Comparison of ENCODE assay signal across 8 cellular contexts in the genomic region with DNA sequence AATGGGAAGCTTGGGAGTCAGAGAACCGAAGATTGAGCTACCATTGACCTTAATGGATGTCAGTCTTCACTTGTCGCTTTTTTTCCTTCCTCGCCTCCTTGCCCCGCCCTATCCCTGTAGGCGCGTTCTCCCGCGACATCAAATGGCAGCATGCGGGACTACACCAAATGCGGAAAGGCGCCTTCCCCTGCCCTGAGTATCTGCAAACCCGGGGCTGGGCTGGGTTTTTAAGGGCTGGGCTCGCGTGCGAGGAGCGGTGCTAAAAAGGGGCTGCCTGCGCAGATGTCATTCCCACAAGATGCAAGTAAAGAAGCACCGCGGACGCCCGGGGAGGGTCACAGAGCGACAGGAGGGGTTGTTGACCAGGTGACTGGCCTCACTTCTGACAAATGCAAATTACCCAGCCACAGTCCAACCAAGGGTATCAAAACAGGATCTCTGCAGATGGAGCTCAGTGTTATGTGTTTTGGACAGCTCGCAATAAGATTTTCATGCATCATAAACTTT. TPM values are rescaled to one million over a fixed set of nuclear protein-coding genes. Genes with fewer than 3 reads are reported as not detected.
DNase-seq lines count a peak whose midpoint lies in the region; ATAC-seq, FAIRE-seq and TF ChIP-seq lines count a peak whose summit lies in the region.

No MANE protein-coding gene starts in this region.

- in situ Hi-C loops in K562 (cut with MboI) = no loop called here

- peak overlapping the region; percentile 51 for H3K4me2 ChIP-seq in K562 (ENCODE audit: insufficient read depth, low read length)

- H3K4me1 ChIP-seq in K562 (replicated peaks in 1 of 2; ENCODE audit: control insufficient read depth in 2 of 2, insufficient read depth in 2 of 2, low read length in 2 of 2) = peaks cover 0 to 10% of the 10 kb centered on the region in 2 experiments; a peak in 2 of 5 replicates

- FAIRE-seq in K562 (lab: Jason Lieb, UNC) = peak; percentile 86

- H2AFZ ChIP-seq in K562 (ENCODE audit: low read depth, low read length) = peak overlapping the region; percentile 85

- POLR2A ChIA-PET in AG04449 (lab: Yijun Ruan, JAX) = no interaction called here
- POLR2A ChIA-PET in K562 (lab: Yijun Ruan, JAX) = no interaction called here

- no peaks in the 10 kb centered on the region for H3K9me1 ChIP-seq in K562 (ENCODE audit: control insufficient read depth, insufficient read depth, low read length)

- TF ChIP-seq EP300 in K562 (IDR thresholded peaks at IDR 0.05; ENCODE audit: low read length) = no peak

- no peak overlapping the region for H3K9ac ChIP-seq in K562 (ENCODE audit: insufficient read depth in 1 of 2, low read depth in 2 of 2, low read length in 2 of 2)

- WGBS in K562 (ENCODE audit: insufficient coverage, low coverage, missing lambda C conversion rate) = 3% methylated on average over 22 of the region's 23 CpGs

- intact Hi-C loops in K562 (cut with micrococcal nuclease) = loop anchor here (1.0 kb wide), 1 partner anchor 49 kb away; no protein-coding TSS in a partner anchor

- peak overlapping the region; percentile 39 for H3K4me3 ChIP-seq in AG04449 (ENCODE audit: low read depth, low read length)
- H3K4me3 ChIP-seq in K562 = no peak overlapping the region

- TF ChIP-seq CTCF in AG04449 (IDR thresholded peaks at IDR 0.05; ENCODE audit: insufficient read depth, low read length, missing control alignments) (peak; percentile 43), K562 (IDR thresholded peaks at IDR 0.05 in 2 of 3, conservative IDR thresholded peaks at IDR 0.05 in 1 of 3; ENCODE audit: insufficient read depth in 2 of 3, low read depth in 1 of 3, low read length in 3 of 3) (peak; percentile 50 to 59 (median 55); a peak in 4 of 6 replicates)

- TF ChIP-seq POLR2A in K562 (conservative IDR thresholded peaks at IDR 0.05) = no peak

- no peaks in the 10 kb centered on the region for H3K9me3 ChIP-seq in K562 (replicated peaks; ENCODE audit: control insufficient read depth, insufficient read depth, low read depth, low read length)

- no TSS peak for BruUV-seq in K562 (replicated peaks; lab: Mats Ljungman, UMichigan)

- H3K79me2 ChIP-seq in K562 (ENCODE audit: control insufficient read depth, insufficient read depth, low read length) = no peaks in the 10 kb centered on the region

- CTCF ChIA-PET in AG04449 (lab: Yijun Ruan, JAX) (interaction anchor here (1.0 to 2.8 kb wide), 3 partner anchors 33 to 56 kb away, joined by 3 to 10 read pairs (median 5); no protein-coding TSS in a partner anchor), K562 (lab: Yijun Ruan, JAX; ENCODE audit: low intra/inter-chr PET ratio) (interaction anchor here (0.6 kb wide), 2 partner anchors 36 to 1641 kb away, joined by 3 read pairs; no protein-coding TSS in a partner anchor)

- peaks cover 0 to 11% of the 10 kb centered on the region in 2 experiments; a peak in 3 of 5 replicates for H3K27me3 ChIP-seq in K562 (ENCODE audit: control insufficient read depth in 2 of 2, insufficient read depth in 2 of 2, low read length in 2 of 2)

- H4K20me1 ChIP-seq in K562 (replicated peaks; ENCODE audit: control insufficient read depth, insufficient read depth, low read length) = no peaks in the 10 kb centered on the region

- ATAC-seq in GM18907 (IDR thresholded peaks at IDR 0.05; ENCODE audit: unreplicated experiment) (peak; percentile 76), HG03135 (IDR thresholded peaks at IDR 0.05; ENCODE audit: unreplicated experiment) (peak; percentile 66), K562 (peak; percentile 99)

- TF ChIP-seq RAD21 in K562 (CRISPR knock-in tag; conservative IDR thresholded peaks at IDR 0.05 in 1 of 2, IDR thresholded peaks at IDR 0.05 in 1 of 2) = peak; percentile 24 to 49; a peak in 3 of 4 replicates

- H3K36me3 ChIP-seq in K562 (ENCODE audit: control insufficient read depth, insufficient read depth, low read length) = no peaks in the 10 kb centered on the region

- DNase-seq in AG04449 (ENCODE audit: low read depth, low spot score) = no peak
- peak; percentile 27 for DNase-seq in T-helper 22 cell (ENCODE audit: low read depth)
- peak; percentile 17 to 68 (median 43) for DNase-seq in K562 (ENCODE audit: extremely low read depth in 1 of 4, low spot score in 3 of 4)
- DNase-seq in inferior parietal cortex (ENCODE audit: extremely low spot score) = peak; percentile 29
- DNase-seq in stimulated activated CD4-positive, alpha-beta T cell treated with anti-CD3 and anti-CD28 coated beads, Interleukin-1b, Interleukin-23, amount 100 ng/mL, for 4 hours (ENCODE audit: low read depth in 2 of 2) = peak; percentile 34 to 41
- no peak for DNase-seq in NCI-H2029 (lab: John Stamatoyannopoulos, UW)

- H3K27ac ChIP-seq in K562 (ENCODE audit: extremely low read depth, low read depth, low read length) = no peak overlapping the region

TF ChIP-seq in K562, 482 proteins besides CTCF, POLR2A, EP300 and RAD21 (continues in another document):
- TF ChIP-seq PKNOX1 (IDR thresholded peaks at IDR 0.05) = peak; percentile 69

RNA-seq across cellular contexts. Expression of gene FAM111B, which starts 4.7 kb away (rescaled TPM):
- total RNA-seq in K562 (2011; cell fraction: chromatin; rRNA removed; ENCODE audit: low replicate concordance) = not detected in 2 replicates
- not detected in 2 replicates for total RNA-seq in K562 (2011; cell fraction: nucleolus; rRNA removed)
- not detected in 2 replicates for total RNA-seq in K562 (2011; cell fraction: nucleoplasm; rRNA removed)
- total RNA-seq in K562 (2014; rRNA removed) (not detected in 2 replicates), K562 (2014; rRNA removed; fragmentation: Illumina TruSeq; extraction: Trizol) (not detected in 2 replicates), K562 (2015; rRNA removed; fragmentation: Illumina TruSeq; extraction: Trizol) (0.26 and 0.33 TPM in 2 replicates), K562 (2021) (0.13 TPM in 1 of 2 replicates, not detected in the other)
- polyA plus RNA-seq in K562 (2011; rRNA removed) (not detected in 2 replicates), K562 (2014; fragmentation: Illumina TruSeq; extraction: Trizol) (0.04 TPM in 1 of 2 replicates, not detected in the other), K562 (2014; fragmentation: Nextera tagmentation; extraction: Ambion mirVana) (under 1 TPM in 1 of 2 experiments, not detected in 1; 0.01 TPM), K562 (2014; rRNA removed) (0.07 TPM in 1 of 2 replicates, not detected in the other)
- not detected in 2 replicates for polyA plus RNA-seq in K562 (2011; cell fraction: cytosol; rRNA removed)
- polyA plus RNA-seq in K562 (2011; cell fraction: nucleus; rRNA removed) = not detected in 2 replicates
- 0.03 and 0.07 TPM in 2 replicates for polyA plus RNA-seq in K562 (2012)
- not detected in 2 replicates for polyA minus RNA-seq in K562 (2011; rRNA and poly(A)+ RNA removed)
- not detected in 2 replicates for polyA minus RNA-seq in K562 (2011; cell fraction: cytosol; rRNA and poly(A)+ RNA removed)
- polyA minus RNA-seq in K562 (2011; cell fraction: nucleus; rRNA and poly(A)+ RNA removed) = 0.13 TPM in 1 of 2 replicates, not detected in the other

RNA-seq across cellular contexts. Expression of gene GLYATL1B, which starts 16.2 kb away (rescaled TPM):
- not detected in 2 replicates for total RNA-seq in K562 (2011; cell fraction: chromatin; rRNA removed; ENCODE audit: low replicate concordance)
- total RNA-seq in K562 (2011; cell fraction: nucleolus; rRNA removed) = not detected in 2 replicates
- total RNA-seq in K562 (2011; cell fraction: nucleoplasm; rRNA removed) = not detected in 2 replicates
- total RNA-seq in K562 (2014; rRNA removed) = not detected in 2 replicates
- total RNA-seq in K562 (2014; rRNA removed; fragmentation: Illumina TruSeq; extraction: Trizol) = not detected in 2 replicates
- not detected in 2 replicates for total RNA-seq in K562 (2015; rRNA removed; fragmentation: Illumina TruSeq; extraction: Trizol)
- total RNA-seq in K562 (2021) = not detected in 2 replicates
- polyA plus RNA-seq in K562 (2011; rRNA removed) = not detected in 2 replicates
- polyA plus RNA-seq in K562 (2011; cell fraction: cytosol; rRNA removed) = not detected in 2 replicates
- polyA plus RNA-seq in K562 (2011; cell fraction: nucleus; rRNA removed) = not detected in 2 replicates
- polyA plus RNA-seq in K562 (2012) = not detected in 2 replicates
- polyA plus RNA-seq in K562 (2014; fragmentation: Illumina TruSeq; extraction: Trizol) = not detected in 2 replicates
- polyA plus RNA-seq in K562 (2014; fragmentation: Nextera tagmentation; extraction: Ambion mirVana) = not detected
- not detected in 2 replicates for polyA plus RNA-seq in K562 (2014; rRNA removed)
- polyA minus RNA-seq in K562 (2011; rRNA and poly(A)+ RNA removed) = not detected in 2 replicates
- not detected in 2 replicates for polyA minus RNA-seq in K562 (2011; cell fraction: cytosol; rRNA and poly(A)+ RNA removed)
- polyA minus RNA-seq in K562 (2011; cell fraction: nucleus; rRNA and poly(A)+ RNA removed) = not detected in 2 replicates

RNA-seq across cellular contexts. Expression of gene FAM111A, which starts 40.3 kb away (rescaled TPM):
- total RNA-seq in K562 (2011; cell fraction: chromatin; rRNA removed; ENCODE audit: low replicate concordance) = 22.9 and 44.4 TPM in 2 replicates
- total RNA-seq in K562 (2011; cell fraction: nucleolus; rRNA removed) = 13.0 TPM in 2 replicates
- 17.7 and 22.8 TPM in 2 replicates for total RNA-seq in K562 (2011; cell fraction: nucleoplasm; rRNA removed)
- total RNA-seq in K562 (2014; rRNA removed) (18.0 and 20.1 TPM in 2 replicates), K562 (2014; rRNA removed; fragmentation: Illumina TruSeq; extraction: Trizol) (27.6 and 28.4 TPM in 2 replicates), K562 (2015; rRNA removed; fragmentation: Illumina TruSeq; extraction: Trizol) (29.9 and 30.6 TPM in 2 replicates), K562 (2021) (19.0 and 19.5 TPM in 2 replicates)
- polyA plus RNA-seq in K562 (2011; rRNA removed) (2.3 and 16.1 TPM in 2 replicates), K562 (2014; fragmentation: Illumina TruSeq; extraction: Trizol) (17.7 and 22.3 TPM in 2 replicates), K562 (2014; fragmentation: Nextera tagmentation; extraction: Ambion mirVana) (10 to 100 TPM; 14.8 to 16.5 TPM), K562 (2014; rRNA removed) (21.8 and 24.7 TPM in 2 replicates)
- 0.77 and 2.9 TPM in 2 replicates for polyA plus RNA-seq in K562 (2011; cell fraction: cytosol; rRNA removed)
- polyA plus RNA-seq in K562 (2011; cell fraction: nucleus; rRNA removed) = 4.1 and 23.4 TPM in 2 replicates
- 18.2 and 30.5 TPM in 2 replicates for polyA plus RNA-seq in K562 (2012)
- polyA minus RNA-seq in K562 (2011; rRNA and poly(A)+ RNA removed) = 2.0 and 18.9 TPM in 2 replicates
- 0.55 and 6.7 TPM in 2 replicates for polyA minus RNA-seq in K562 (2011; cell fraction: cytosol; rRNA and poly(A)+ RNA removed)
- polyA minus RNA-seq in K562 (2011; cell fraction: nucleus; rRNA and poly(A)+ RNA removed) = 3.9 and 12.9 TPM in 2 replicates

Comparison
In these comparisons a context has a peak if more than half of its experiments do, and no peak if none do; other contexts are left out.
1. DNase-seq: peak in T-helper 22 cell (single experiment), K562 (4 of 4), inferior parietal cortex (single experiment) and stimulated activated CD4-positive, alpha-beta T cell treated with anti-CD3 and anti-CD28 coated beads, Interleukin-1b, Interleukin-23, amount 100 ng/mL, for 4 hours (2 of 2); none in AG04449 (single experiment) and NCI-H2029 (single experiment).
2. Peak in every context shown above with its lines, with median percentiles within 50 percentile points of each other: ATAC-seq.